ENCODE assay signal across 8 cellular contexts in the genomic region with DNA sequence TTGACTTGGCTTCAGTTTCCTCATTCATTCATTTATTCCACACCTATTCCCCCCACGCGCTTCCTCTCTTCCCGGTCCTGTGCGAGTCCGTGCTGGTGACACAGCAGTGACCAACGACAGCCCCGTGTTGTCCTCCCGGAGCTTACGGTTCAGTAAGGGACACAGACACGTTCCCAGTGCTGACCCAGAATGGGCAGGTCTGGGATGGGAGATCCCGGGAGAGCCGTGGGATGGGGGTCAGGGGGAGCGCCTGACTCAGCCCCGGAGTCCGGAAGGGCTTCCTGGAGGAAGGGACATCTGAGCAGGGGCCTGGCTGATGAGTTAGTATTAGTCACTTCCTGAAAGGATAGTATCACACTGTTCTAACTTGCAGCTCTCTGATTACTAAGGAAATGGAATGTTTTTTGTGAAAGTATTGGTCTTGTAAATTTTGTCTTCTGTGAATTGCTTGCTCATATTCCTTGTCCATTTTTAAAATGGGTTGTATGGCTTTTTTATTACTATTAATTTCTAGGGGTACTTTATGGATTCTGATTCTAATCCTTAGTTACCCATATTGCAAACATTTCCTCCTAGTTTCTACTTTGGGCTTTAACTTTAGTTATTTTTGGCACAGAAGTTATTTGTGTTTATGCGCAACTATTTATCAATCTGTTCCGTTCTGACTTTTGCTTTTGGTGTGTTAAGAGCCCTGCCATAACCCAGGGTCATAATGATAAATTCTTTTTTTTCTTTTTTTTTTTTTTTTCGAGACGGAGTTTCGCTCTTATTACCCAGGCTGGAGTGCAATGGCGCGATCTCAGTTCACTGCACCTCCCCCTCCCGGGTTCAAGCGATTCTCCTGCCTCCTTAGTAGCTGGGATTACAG. TPM values are rescaled to one million over a fixed set of nuclear protein-coding genes. Genes with fewer than 3 reads are reported as not detected.
A peak's percentile ranks its signal among the peaks of the same experiment; 100 is the strongest.
DNase-seq lines count a peak whose midpoint lies in the region; ATAC-seq and TF ChIP-seq lines count a peak whose summit lies in the region.

No MANE protein-coding gene starts in this region.

- peak overlapping the region; percentile 85 for H3K4me2 ChIP-seq in smooth muscle cell

- H4K20me1 ChIP-seq in smooth muscle cell (ENCODE audit: low read depth): no peaks in the 10 kb centered on the region

- H3K4me3 ChIP-seq in RWPE2 (ENCODE audit: severe bottlenecking) (peak overlapping the region; percentile 46), brain microvascular endothelial cell (ENCODE audit: low read depth, low read length) (peak overlapping the region; percentile 72), smooth muscle cell (peak overlapping the region; percentile 58)

- ATAC-seq in HG02885 (IDR thresholded peaks at IDR 0.05; ENCODE audit: poor library complexity, unreplicated experiment): peak; percentile 5
- peak; percentile 73 for ATAC-seq in RWPE2 (ENCODE audit: low read depth)
- ATAC-seq in HG02759 (IDR thresholded peaks at IDR 0.05; ENCODE audit: unreplicated experiment): no peak
- no peak for ATAC-seq in HG03521 (IDR thresholded peaks at IDR 0.05; ENCODE audit: unreplicated experiment)

- H3K9me3 ChIP-seq in RWPE2 (ENCODE audit: severe bottlenecking): no peaks in the 10 kb centered on the region
- H3K9me3 ChIP-seq in smooth muscle cell (replicated peaks; ENCODE audit: low read depth): no peaks in the 10 kb centered on the region

- 6% methylated on average over 24 of the region's 24 CpGs for WGBS in smooth muscle cell (ENCODE audit: low lambda C conversion rate)

- H3K27me3 ChIP-seq in RWPE2 (ENCODE audit: insufficient read depth, poor library complexity, severe bottlenecking) (no peaks in the 10 kb centered on the region), brain microvascular endothelial cell (replicated peaks) (no peaks in the 10 kb centered on the region), smooth muscle cell (ENCODE audit: low read depth) (no peaks in the 10 kb centered on the region)

- no peak overlapping the region for H2AFZ ChIP-seq in smooth muscle cell (ENCODE audit: low read depth)

- H3K36me3 ChIP-seq in RWPE2 (ENCODE audit: low read depth) (peaks cover 18% of the 10 kb centered on the region), brain microvascular endothelial cell (replicated peaks) (peaks cover 8% of the 10 kb centered on the region), smooth muscle cell (ENCODE audit: low read depth) (no peaks in the 10 kb centered on the region)

- H3K27ac ChIP-seq in RWPE2 (ENCODE audit: poor library complexity, severe bottlenecking) (peak overlapping the region; percentile 100), brain microvascular endothelial cell (peak overlapping the region; percentile 96), smooth muscle cell (ENCODE audit: low read depth) (peak overlapping the region; percentile 90)

- H3F3A ChIP-seq in smooth muscle cell (ENCODE audit: low read depth): peaks cover 14% of the 10 kb centered on the region

- H3K4me1 ChIP-seq in RWPE2 (ENCODE audit: insufficient read depth, poor library complexity, severe bottlenecking) (peaks cover 17% of the 10 kb centered on the region), smooth muscle cell (ENCODE audit: low read depth) (peaks cover 5% of the 10 kb centered on the region)

- in situ Hi-C loops in brain microvascular endothelial cell (cut with HindIII; ENCODE audit: low pct_ligation_motif_present, low sequenced_read_pairs): no loop called here

- peak; percentile 41 for DNase-seq in DMS79 treated with DMSO at 0.1 percent for 48 hours (lab: John Stamatoyannopoulos, UW)
- DNase-seq in RWPE2 (ENCODE audit: low spot score): peak; percentile 96
- DNase-seq in brain microvascular endothelial cell: peak; percentile 91
- DNase-seq in iPS-NIHi7 (ENCODE audit: extremely low spot score): peak; percentile 67
- peak; percentile 56 for DNase-seq in smooth muscle cell (lab: John Stamatoyannopoulos, UW; ENCODE audit: unreplicated experiment)

- TF ChIP-seq CTCF in RWPE2 (IDR thresholded peaks at IDR 0.05; ENCODE audit: poor library complexity, severe bottlenecking) (no peak), brain microvascular endothelial cell (IDR thresholded peaks at IDR 0.05; ENCODE audit: low read depth, low read length, missing control alignments) (no peak), smooth muscle cell (IDR thresholded peaks at IDR 0.05; ENCODE audit: borderline replicate concordance, insufficient read depth, poor library complexity, severe bottlenecking) (no peak)

- H3K79me2 ChIP-seq in smooth muscle cell (ENCODE audit: low read depth): peaks cover 9% of the 10 kb centered on the region

- H3K9ac ChIP-seq in smooth muscle cell (ENCODE audit: low read depth): peak overlapping the region; percentile 77

RNA-seq across cellular contexts. Expression of a gene that starts 0.7 kb away (rescaled TPM):
- 60.8 and 72.6 TPM in 2 replicates for total RNA-seq in smooth muscle cell
- polyA plus RNA-seq in smooth muscle cell: 81.5 and 90.4 TPM in 2 replicates

RNA-seq across cellular contexts. Expression of a gene that starts 18.0 kb away (rescaled TPM):
- 1.4 and 1.6 TPM in 2 replicates for total RNA-seq in smooth muscle cell
- 2.7 and 3.9 TPM in 2 replicates for polyA plus RNA-seq in smooth muscle cell

RNA-seq across cellular contexts. Expression of a gene that starts 19.6 kb away (rescaled TPM):
- 26.3 and 66.4 TPM in 2 replicates for total RNA-seq in smooth muscle cell
- 28.1 and 77.1 TPM in 2 replicates for polyA plus RNA-seq in smooth muscle cell

RNA-seq across cellular contexts. Expression of a gene that starts 43.4 kb away (rescaled TPM):
- total RNA-seq in smooth muscle cell: 171 and 186 TPM in 2 replicates
- polyA plus RNA-seq in smooth muscle cell: 178 and 299 TPM in 2 replicates

RNA-seq across cellular contexts. Expression of a gene that starts 54.1 kb away (rescaled TPM):
- 12.8 and 13.4 TPM in 2 replicates for total RNA-seq in smooth muscle cell
- 5.7 and 14.6 TPM in 2 replicates for polyA plus RNA-seq in smooth muscle cell

Comparison
In these comparisons a context has a peak if more than half of its experiments do, and no peak if none do; other contexts are left out.
1. DNase-seq: peak in every context shown above with its lines; median percentile 96 in RWPE2; 91 in brain microvascular endothelial cell; 67 in iPS-NIHi7; 56 in smooth muscle cell; 41 in DMS79 treated with DMSO at 0.1 percent for 48 hours.
2. ATAC-seq: peak in HG02885 (single experiment) and RWPE2 (single experiment); none in HG02759 (single experiment) and HG03521 (single experiment).
3. Peak in every context shown above with its lines, with median percentiles within 50 percentile points of each other: H3K27ac ChIP-seq and H3K4me3 ChIP-seq.